ENCODE assay signal across 18 cellular contexts in genomic region chr9:137797206-137798120, GRCh38.
A peak's percentile ranks its signal among the peaks of the same experiment; 100 is the strongest.
DNase-seq lines count a peak whose midpoint lies in the region; ATAC-seq, FAIRE-seq and TF ChIP-seq lines count a peak whose summit lies in the region.
"Had no signal": no experiment of that assay in that cellular context is flagged by ENCODE, and none has a peak within 500 bp of the region (broad histone marks: within the 10 kb centered on the region; RNA-seq: fewer than 3 reads in every experiment).

No MANE protein-coding gene starts in this region.

- H3K4me1 Mint-ChIP-seq in activated naive CD8-positive, alpha-beta T cell treated with anti-CD3 and anti-CD28 coated beads, Interleukin-2, amount 50 U/mL, for 24 hours = no peaks in the 10 kb centered on the region
- H3K4me1 Mint-ChIP-seq: activated T-helper 17 cell treated with anti-CD3 and anti-CD28 coated beads, Interleukin-2, amount 50 U/mL, for 72 hours; endodermal cell had no signal

- ATAC-seq in pancreas = peak; percentile 65 to 77 (median 75)
- ATAC-seq in activated naive CD8-positive, alpha-beta T cell treated with anti-CD3 and anti-CD28 coated beads, Interleukin-2, amount 50 U/mL, for 24 hours = no peak
- ATAC-seq: activated T-helper 17 cell treated with anti-CD3 and anti-CD28 coated beads, Interleukin-2, amount 50 U/mL, for 72 hours; left colon had no signal

- H3K27me3 Mint-ChIP-seq in activated naive CD8-positive, alpha-beta T cell treated with anti-CD3 and anti-CD28 coated beads, Interleukin-2, amount 50 U/mL, for 24 hours = no peaks in the 10 kb centered on the region
- H3K27me3 Mint-ChIP-seq: activated T-helper 17 cell treated with anti-CD3 and anti-CD28 coated beads, Interleukin-2, amount 50 U/mL, for 72 hours; IgD-negative memory B cell had no signal

- 43 to 48% methylated on average over 18 to 19 of the region's 19 CpGs for WGBS in pancreas, 2 donors

- H3K27ac ChIP-seq in pancreas = peak overlapping the region in 2 of 4 donors; percentile 7 to 10
- H3K27ac ChIP-seq: Peyer's patch had no signal

- peaks cover 0 to 13% (median 7%) of the 10 kb centered on the region in 3 donors for H3K4me1 ChIP-seq in pancreas
- H3K4me1 ChIP-seq: Peyer's patch had no signal

- no peak overlapping the region for H3K4me3 Mint-ChIP-seq in activated naive CD8-positive, alpha-beta T cell treated with anti-CD3 and anti-CD28 coated beads, Interleukin-2, amount 50 U/mL, for 24 hours
- H3K4me3 Mint-ChIP-seq: activated T-helper 17 cell treated with anti-CD3 and anti-CD28 coated beads, Interleukin-2, amount 50 U/mL, for 72 hours; endodermal cell had no signal

- no peaks in the 10 kb centered on the region for H3K9me3 Mint-ChIP-seq in activated naive CD8-positive, alpha-beta T cell treated with anti-CD3 and anti-CD28 coated beads, Interleukin-2, amount 50 U/mL, for 24 hours
- H3K9me3 Mint-ChIP-seq: activated T-helper 17 cell treated with anti-CD3 and anti-CD28 coated beads, Interleukin-2, amount 50 U/mL, for 72 hours; endodermal cell; IgD-negative memory B cell had no signal

- H3K27ac Mint-ChIP-seq in activated naive CD8-positive, alpha-beta T cell treated with anti-CD3 and anti-CD28 coated beads, Interleukin-2, amount 50 U/mL, for 24 hours = no peak overlapping the region
- H3K27ac Mint-ChIP-seq: activated T-helper 17 cell treated with anti-CD3 and anti-CD28 coated beads, Interleukin-2, amount 50 U/mL, for 72 hours; endodermal cell had no signal

- H3K36me3 Mint-ChIP-seq in activated naive CD8-positive, alpha-beta T cell treated with anti-CD3 and anti-CD28 coated beads, Interleukin-2, amount 50 U/mL, for 24 hours (ENCODE audit: low read depth) = peaks cover 36% of the 10 kb centered on the region

- no peak for TF ChIP-seq CTCF in pancreas (IDR thresholded peaks at IDR 0.05)

- no peak overlapping the region for H3K4me3 ChIP-seq in pancreas
- H3K4me3 ChIP-seq: Peyer's patch had no signal

- H3K9me3 ChIP-seq in pancreas = no peaks in the 10 kb centered on the region
- H3K9me3 ChIP-seq: Peyer's patch had no signal

- DNase-seq in DMS79 (lab: John Stamatoyannopoulos, UW) (peak; percentile 96), NCI-H146 treated with DMSO at 0.1 percent for 48 hours (lab: John Stamatoyannopoulos, UW; ENCODE audit: unreplicated experiment) (peak; percentile 6), NCI-H524 treated with DMSO at 0.1 percent for 48 hours (lab: John Stamatoyannopoulos, UW) (peak; percentile 40), pancreas (peak in 5 of 6 donors; percentile 49 to 70 (median 52)), GM19240 (ENCODE audit: insufficient read length, low spot score) (no peak)
- DNase-seq in activated naive CD8-positive, alpha-beta T cell treated with anti-CD3 and anti-CD28 coated beads, Interleukin-2, amount 50 U/mL, for 24 hours = no peak
- DNase-seq in stimulated activated CD4-positive, alpha-beta T cell treated with anti-CD3 and anti-CD28 coated beads, Interleukin-2, amount 100 ng/mL, for 24 hours = no peak
- DNase-seq: activated CD8-positive, alpha-beta memory T cell treated with anti-CD3 and anti-CD28 coated beads for 24 hours; amygdala; cerebellar nuclear complex; endodermal cell; left colon; NCI-H69; Peyer's patch; stimulated activated CD4-positive, alpha-beta T cell treated with anti-CD3 and anti-CD28 coated beads, Interleukin-4, amount 100 ng/mL, for 4 hours had no signal

- intact Hi-C loops in pancreas (cut with DNase I) = no loop called here

- no peak for FAIRE-seq in pancreas (lab: Jason Lieb, UNC)
- FAIRE-seq: TTC549 had no signal

- H3K27me3 ChIP-seq in pancreas = no peaks in the 10 kb centered on the region
- H3K27me3 ChIP-seq: Peyer's patch had no signal

- peaks cover 0 to 10% (median 0%) of the 10 kb centered on the region in 3 donors for H3K36me3 ChIP-seq in pancreas

Comparison
In these comparisons a context has a peak if more than half of its experiments do, and no peak if none do; other contexts are left out.
1. DNase-seq: peak in DMS79 (single experiment), NCI-H146 treated with DMSO at 0.1 percent for 48 hours (single experiment), NCI-H524 treated with DMSO at 0.1 percent for 48 hours (single experiment) and pancreas (5 of 6); none in activated naive CD8-positive, alpha-beta T cell treated with anti-CD3 and anti-CD28 coated beads, Interleukin-2, amount 50 U/mL, for 24 hours (single experiment), stimulated activated CD4-positive, alpha-beta T cell treated with anti-CD3 and anti-CD28 coated beads, Interleukin-2, amount 100 ng/mL, for 24 hours (0 of 2) and GM19240 (single experiment).